ENCODE assay signal across 1 cellular context in genomic region chr14:24251880-24252288, GRCh38.
TF ChIP-seq lines count a peak whose summit lies in the region.

No MANE protein-coding gene starts in this region.

TF ChIP-seq in GM23338, 12 proteins besides CTCF, POLR2A, EP300 and RAD21 (continued from another document):
- TF ChIP-seq ZNF462 (CRISPR knock-in tag; IDR thresholded peaks at IDR 0.05) (no peak), EZH2phosphoT487 (IDR thresholded peaks at IDR 0.05; ENCODE audit: unreplicated experiment) (no peak), NANOG (IDR thresholded peaks at IDR 0.05; ENCODE audit: borderline replicate concordance) (no peak), ETS1 (IDR thresholded peaks at IDR 0.05) (no peak), POLR2AphosphoS5 (IDR thresholded peaks at IDR 0.05; ENCODE audit: low read depth) (no peak), ZNF114 (CRISPR knock-in tag; IDR thresholded peaks at IDR 0.05) (no peak), JUNB (IDR thresholded peaks at IDR 0.05; ENCODE audit: unreplicated experiment) (no peak), ZNF331 (CRISPR knock-in tag; IDR thresholded peaks at IDR 0.05; ENCODE audit: low read depth) (no peak), EZH2 (IDR thresholded peaks at IDR 0.05; ENCODE audit: low read depth, unreplicated experiment) (no peak), REST (IDR thresholded peaks at IDR 0.05; ENCODE audit: unreplicated experiment) (no peak), CREB1 (CRISPR knock-in tag; IDR thresholded peaks at IDR 0.05; ENCODE audit: low read depth) (no peak)
TF ChIP-seq in GM23338: peak in this region for 0.
